Comparison of ENCODE assay signal across 1 cellular context in the genomic region with DNA sequence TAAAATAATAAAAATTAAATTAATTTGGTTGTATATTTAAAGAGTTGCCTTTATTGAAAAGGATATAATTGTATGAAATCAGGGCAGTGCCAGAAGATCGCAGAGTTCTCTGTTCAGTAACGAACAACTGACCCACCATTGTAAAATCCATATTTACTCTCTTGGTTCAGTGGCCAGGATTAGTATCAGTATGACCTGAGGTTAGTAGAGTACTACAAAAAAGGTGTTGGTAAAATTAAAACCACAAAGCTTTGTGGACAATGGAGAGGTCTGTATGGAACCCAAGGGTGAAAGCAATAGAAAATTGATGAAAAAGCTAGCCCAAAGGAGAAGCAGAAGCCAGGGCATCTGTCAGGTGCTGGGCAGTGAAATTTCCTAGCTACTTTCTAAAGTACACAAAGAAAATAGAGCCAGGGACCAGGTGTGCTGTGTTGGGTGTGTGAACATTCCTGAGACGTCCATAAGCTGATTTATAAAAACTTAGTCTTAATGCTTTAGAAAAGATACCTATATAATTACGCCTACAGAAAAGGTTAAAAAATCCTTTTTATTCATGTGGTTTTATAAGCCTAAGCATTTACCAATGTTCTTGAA.
TF ChIP-seq lines count a peak whose summit lies in the region.

No MANE protein-coding gene starts in this region.

TF ChIP-seq in GM12878, 131 proteins besides CTCF, POLR2A, EP300 and RAD21 (continued from another document):
- TF ChIP-seq, protein P1, sequence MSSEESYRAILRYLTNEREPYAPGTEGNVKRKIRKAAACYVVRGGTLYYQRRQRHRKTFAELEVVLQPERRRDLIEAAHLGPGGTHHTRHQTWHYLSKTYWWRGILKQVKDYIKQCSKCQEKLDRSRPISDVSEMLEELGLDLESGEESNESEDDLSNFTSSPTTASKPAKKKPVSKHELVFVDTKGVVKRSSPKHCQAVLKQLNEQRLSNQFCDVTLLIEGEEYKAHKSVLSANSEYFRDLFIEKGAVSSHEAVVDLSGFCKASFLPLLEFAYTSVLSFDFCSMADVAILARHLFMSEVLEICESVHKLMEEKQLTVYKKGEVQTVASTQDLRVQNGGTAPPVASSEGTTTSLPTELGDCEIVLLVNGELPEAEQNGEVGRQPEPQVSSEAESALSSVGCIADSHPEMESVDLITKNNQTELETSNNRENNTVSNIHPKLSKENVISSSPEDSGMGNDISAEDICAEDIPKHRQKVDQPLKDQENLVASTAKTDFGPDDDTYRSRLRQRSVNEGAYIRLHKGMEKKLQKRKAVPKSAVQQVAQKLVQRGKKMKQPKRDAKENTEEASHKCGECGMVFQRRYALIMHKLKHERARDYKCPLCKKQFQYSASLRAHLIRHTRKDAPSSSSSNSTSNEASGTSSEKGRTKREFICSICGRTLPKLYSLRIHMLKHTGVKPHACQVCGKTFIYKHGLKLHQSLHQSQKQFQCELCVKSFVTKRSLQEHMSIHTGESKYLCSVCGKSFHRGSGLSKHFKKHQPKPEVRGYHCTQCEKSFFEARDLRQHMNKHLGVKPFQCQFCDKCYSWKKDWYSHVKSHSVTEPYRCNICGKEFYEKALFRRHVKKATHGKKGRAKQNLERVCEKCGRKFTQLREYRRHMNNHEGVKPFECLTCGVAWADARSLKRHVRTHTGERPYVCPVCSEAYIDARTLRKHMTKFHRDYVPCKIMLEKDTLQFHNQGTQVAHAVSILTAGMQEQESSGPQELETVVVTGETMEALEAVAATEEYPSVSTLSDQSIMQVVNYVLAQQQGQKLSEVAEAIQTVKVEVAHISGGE (CRISPR knock-in tag; IDR thresholded peaks at IDR 0.05), result no peak
- TF ChIP-seq, protein P2, sequence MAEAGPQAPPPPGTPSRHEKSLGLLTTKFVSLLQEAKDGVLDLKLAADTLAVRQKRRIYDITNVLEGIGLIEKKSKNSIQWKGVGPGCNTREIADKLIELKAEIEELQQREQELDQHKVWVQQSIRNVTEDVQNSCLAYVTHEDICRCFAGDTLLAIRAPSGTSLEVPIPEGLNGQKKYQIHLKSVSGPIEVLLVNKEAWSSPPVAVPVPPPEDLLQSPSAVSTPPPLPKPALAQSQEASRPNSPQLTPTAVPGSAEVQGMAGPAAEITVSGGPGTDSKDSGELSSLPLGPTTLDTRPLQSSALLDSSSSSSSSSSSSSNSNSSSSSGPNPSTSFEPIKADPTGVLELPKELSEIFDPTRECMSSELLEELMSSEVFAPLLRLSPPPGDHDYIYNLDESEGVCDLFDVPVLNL (IDR thresholded peaks at IDR 0.05; ENCODE audit: low read depth, low read length), result no peak
- no peak for TF ChIP-seq ZNF384 (IDR thresholded peaks at IDR 0.05; ENCODE audit: borderline replicate concordance, low read depth, low read length)
- no peak for TF ChIP-seq BCL11A (IDR thresholded peaks at IDR 0.05; ENCODE audit: low read depth, low read length)
- no peak for TF ChIP-seq EGR1 (IDR thresholded peaks at IDR 0.05; ENCODE audit: borderline replicate concordance in 1 of 2, low read depth in 2 of 2, low read length in 2 of 2)
- TF ChIP-seq HDGF (IDR thresholded peaks at IDR 0.05), result no peak
- TF ChIP-seq, protein P3, sequence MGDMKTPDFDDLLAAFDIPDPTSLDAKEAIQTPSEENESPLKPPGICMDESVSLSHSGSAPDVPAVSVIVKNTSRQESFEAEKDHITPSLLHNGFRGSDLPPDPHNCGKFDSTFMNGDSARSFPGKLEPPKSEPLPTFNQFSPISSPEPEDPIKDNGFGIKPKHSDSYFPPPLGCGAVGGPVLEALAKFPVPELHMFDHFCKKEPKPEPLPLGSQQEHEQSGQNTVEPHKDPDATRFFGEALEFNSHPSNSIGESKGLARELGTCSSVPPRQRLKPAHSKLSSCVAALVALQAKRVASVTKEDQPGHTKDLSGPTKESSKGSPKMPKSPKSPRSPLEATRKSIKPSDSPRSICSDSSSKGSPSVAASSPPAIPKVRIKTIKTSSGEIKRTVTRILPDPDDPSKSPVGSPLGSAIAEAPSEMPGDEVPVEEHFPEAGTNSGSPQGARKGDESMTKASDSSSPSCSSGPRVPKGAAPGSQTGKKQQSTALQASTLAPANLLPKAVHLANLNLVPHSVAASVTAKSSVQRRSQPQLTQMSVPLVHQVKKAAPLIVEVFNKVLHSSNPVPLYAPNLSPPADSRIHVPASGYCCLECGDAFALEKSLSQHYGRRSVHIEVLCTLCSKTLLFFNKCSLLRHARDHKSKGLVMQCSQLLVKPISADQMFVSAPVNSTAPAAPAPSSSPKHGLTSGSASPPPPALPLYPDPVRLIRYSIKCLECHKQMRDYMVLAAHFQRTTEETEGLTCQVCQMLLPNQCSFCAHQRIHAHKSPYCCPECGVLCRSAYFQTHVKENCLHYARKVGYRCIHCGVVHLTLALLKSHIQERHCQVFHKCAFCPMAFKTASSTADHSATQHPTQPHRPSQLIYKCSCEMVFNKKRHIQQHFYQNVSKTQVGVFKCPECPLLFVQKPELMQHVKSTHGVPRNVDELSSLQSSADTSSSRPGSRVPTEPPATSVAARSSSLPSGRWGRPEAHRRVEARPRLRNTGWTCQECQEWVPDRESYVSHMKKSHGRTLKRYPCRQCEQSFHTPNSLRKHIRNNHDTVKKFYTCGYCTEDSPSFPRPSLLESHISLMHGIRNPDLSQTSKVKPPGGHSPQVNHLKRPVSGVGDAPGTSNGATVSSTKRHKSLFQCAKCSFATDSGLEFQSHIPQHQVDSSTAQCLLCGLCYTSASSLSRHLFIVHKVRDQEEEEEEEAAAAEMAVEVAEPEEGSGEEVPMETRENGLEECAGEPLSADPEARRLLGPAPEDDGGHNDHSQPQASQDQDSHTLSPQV (IDR thresholded peaks at IDR 0.05), result no peak
- no peak for TF ChIP-seq CHD1 (IDR thresholded peaks at IDR 0.05; ENCODE audit: low read depth, low read length)
- no peak for TF ChIP-seq PML (IDR thresholded peaks at IDR 0.05; ENCODE audit: low read length)
